In the genomic region with DNA sequence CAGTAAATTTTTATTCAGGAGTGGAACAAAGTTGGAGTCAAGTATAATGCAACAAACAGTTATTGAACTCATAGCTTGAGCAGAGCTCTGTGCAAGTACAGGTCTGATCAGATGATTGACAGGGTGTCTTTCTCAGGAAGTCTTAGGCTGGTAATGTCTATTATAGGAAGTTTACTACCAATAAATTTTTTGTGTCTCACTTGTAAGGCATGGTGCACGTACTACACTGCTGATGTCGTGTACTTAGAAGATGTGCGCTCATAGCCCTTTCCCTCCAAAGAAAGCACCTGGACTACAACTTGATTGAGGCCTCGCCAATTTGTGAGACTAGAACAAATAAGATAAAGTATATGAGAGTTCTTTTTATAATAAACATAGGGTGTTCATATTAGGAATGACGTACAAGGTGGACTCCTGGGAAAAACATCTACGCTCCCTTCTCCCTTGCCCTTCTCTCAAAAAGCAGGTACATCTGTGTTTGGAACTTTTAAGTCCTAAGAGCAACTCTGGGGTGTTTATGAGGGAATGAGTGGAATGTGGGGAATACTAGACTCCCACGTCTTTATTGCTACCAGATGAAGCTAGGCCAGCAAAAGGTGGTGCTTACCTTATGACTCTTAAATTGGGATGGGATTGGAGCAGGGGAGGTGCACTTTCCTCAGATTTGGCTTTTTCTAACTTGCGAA, we compare ENCODE assay signal across 9 cellular contexts. TPM values are rescaled to one million over a fixed set of nuclear protein-coding genes. Genes with fewer than 3 reads are reported as not detected.
A peak's percentile ranks its signal among the peaks of the same experiment; 100 is the strongest.
DNase-seq lines count a peak whose midpoint lies in the region; TF ChIP-seq lines count a peak whose summit lies in the region.
"Had no signal": no experiment of that assay in that cellular context is flagged by ENCODE, and none has a peak within 500 bp of the region (broad histone marks: within the 10 kb centered on the region; RNA-seq: fewer than 3 reads in every experiment).

No MANE protein-coding gene starts in this region.

- H3K4me3 Mint-ChIP-seq in Calu3 (ENCODE audit: low read depth, unreplicated experiment) (peak overlapping the region; percentile 98), endodermal cell (peak overlapping the region; percentile 89)

- H3K9me3 Mint-ChIP-seq in Calu3 (ENCODE audit: low read depth, unreplicated experiment) (no peaks in the 10 kb centered on the region), endodermal cell (no peaks in the 10 kb centered on the region)

- H3K27ac ChIP-seq in OCI-LY3 (ENCODE audit: low read length) = no peak overlapping the region
- H3K27ac ChIP-seq in endodermal cell (ENCODE audit: low read depth, low read length) = no peak overlapping the region
- H3K27ac ChIP-seq in neutrophil = peak overlapping the region; percentile 88
- peak overlapping the region in 1 of 2 donors; percentile 88 for H3K27ac ChIP-seq in testis

- peaks cover 12% of the 10 kb centered on the region for H3K4me1 Mint-ChIP-seq in Calu3 (ENCODE audit: low read depth, unreplicated experiment)
- peaks cover 17% of the 10 kb centered on the region for H3K4me1 Mint-ChIP-seq in endodermal cell

- peak overlapping the region; percentile 52 for H3K27ac Mint-ChIP-seq in Calu3 (ENCODE audit: unreplicated experiment)
- H3K27ac Mint-ChIP-seq in endodermal cell = peak overlapping the region; percentile 84

- H3K27me3 ChIP-seq in OCI-LY3 (ENCODE audit: low read depth, low read length) (no peaks in the 10 kb centered on the region), endodermal cell (ENCODE audit: control insufficient read depth, insufficient read depth, low read length, poor library complexity, severe bottlenecking) (no peaks in the 10 kb centered on the region), neutrophil (no peaks in the 10 kb centered on the region), testis (no peaks in the 10 kb centered on the region)

- 81 to 84% methylated on average over 3 to 8 of the region's 8 CpGs for WGBS in endodermal cell (ENCODE audit: insufficient coverage in 1 of 2, insufficient read length in 1 of 2), 2 experiments
- 68% methylated on average over 8 of the region's 8 CpGs for WGBS in testis, 2 donors

- H3K9ac ChIP-seq in OCI-LY3 (ENCODE audit: low read length) (peak overlapping the region; percentile 84), endodermal cell (ENCODE audit: extremely low read depth, low read length, poor library complexity, severe bottlenecking) (peak overlapping the region; percentile 79)

- in situ Hi-C loops in ACHN (cut with HindIII; ENCODE audit: low pct_ligation_motif_present, low pct_unique_long_range_greater_than_20kb, low sequenced_read_pairs) = no loop called here

- no peak for TF ChIP-seq CTCF in Calu3 (IDR thresholded peaks at IDR 0.05; ENCODE audit: unreplicated experiment)
- no peak for TF ChIP-seq CTCF in OCI-LY3 (IDR thresholded peaks at IDR 0.05; ENCODE audit: low read depth, low read length)
- no peak for TF ChIP-seq CTCF in endodermal cell (conservative IDR thresholded peaks at IDR 0.05)
- TF ChIP-seq CTCF in neutrophil (IDR thresholded peaks at IDR 0.05) = no peak
- no peak for TF ChIP-seq CTCF in testis (IDR thresholded peaks at IDR 0.05)

- no peak overlapping the region for H2AFZ ChIP-seq in OCI-LY3 (ENCODE audit: low read depth, low read length)

- H3K4me1 ChIP-seq in OCI-LY3 (ENCODE audit: low read length) = peaks cover 18% of the 10 kb centered on the region
- no peaks in the 10 kb centered on the region for H3K4me1 ChIP-seq in endodermal cell (ENCODE audit: control insufficient read depth, insufficient read depth, low read length)
- H3K4me1 ChIP-seq in neutrophil (ENCODE audit: control insufficient read depth in 1 of 2, insufficient read depth in 1 of 2, low read depth in 1 of 2, low read length in 1 of 2) = peaks cover 32 to 34% of the 10 kb centered on the region in 2 experiments
- H3K4me1 ChIP-seq in testis = peaks cover 14% of the 10 kb centered on the region

- peaks cover 32% of the 10 kb centered on the region for H3K36me3 ChIP-seq in OCI-LY3 (replicated peaks; ENCODE audit: low read depth, low read length)
- peaks cover 45% of the 10 kb centered on the region for H3K36me3 ChIP-seq in endodermal cell (ENCODE audit: control insufficient read depth, insufficient read depth, low read length)
- peaks cover 19% of the 10 kb centered on the region for H3K36me3 ChIP-seq in neutrophil
- no peaks in the 10 kb centered on the region for H3K36me3 ChIP-seq in testis (ENCODE audit: low read depth, missing control alignments)

- H3K36me3 Mint-ChIP-seq in Calu3 (ENCODE audit: insufficient read depth, unreplicated experiment) (peaks cover 25% of the 10 kb centered on the region), endodermal cell (ENCODE audit: low read depth) (peaks cover 41% of the 10 kb centered on the region)

- no peak for TF ChIP-seq POLR2A in testis (IDR thresholded peaks at IDR 0.05)

- DNase-seq in Calu3 (no peak), endodermal cell (no peak), ACHN (no peak), testis (no peak)
- DNase-seq in stimulated activated naive CD4-positive, alpha-beta T cell (lab: John Stamatoyannopoulos, UW) = no peak
- no peak for DNase-seq in activated CD4-positive, alpha-beta T cell treated with anti-CD3 and anti-CD28 coated beads for 4 hours
- DNase-seq: NCI-H69 had no signal

- H3K4me3 ChIP-seq in OCI-LY3 (ENCODE audit: low read length) (peak overlapping the region; percentile 84), endodermal cell (ENCODE audit: low read length) (peak overlapping the region; percentile 100), neutrophil (ENCODE audit: low read depth in 1 of 2, low read length in 1 of 2) (no peak overlapping the region), testis (peak overlapping the region in 1 of 2 donors; percentile 97)

- no peaks in the 10 kb centered on the region for H3K9me3 ChIP-seq in OCI-LY3 (ENCODE audit: insufficient read depth, low read length)
- no peaks in the 10 kb centered on the region for H3K9me3 ChIP-seq in endodermal cell (ENCODE audit: control insufficient read depth, low read length)
- H3K9me3 ChIP-seq in neutrophil = no peaks in the 10 kb centered on the region
- H3K9me3 ChIP-seq in testis = no peaks in the 10 kb centered on the region

- TSS peak; percentile 27 for BruUV-seq in Calu3 (replicated peaks; lab: Mats Ljungman, UMichigan)

- peaks cover 64% of the 10 kb centered on the region for H3K79me2 ChIP-seq in OCI-LY3 (ENCODE audit: low read length)

- CTCF ChIA-PET in Calu3 (lab: Charles Lee) = no interaction called here

- intact Hi-C loops in Calu3 (cut with micrococcal nuclease; ENCODE audit: unreplicated experiment) = no loop called here
- intact Hi-C loops in testis (cut with DNase I; ENCODE audit: low total_unique reads) = no loop called here

- H4K20me1 ChIP-seq in OCI-LY3 (ENCODE audit: insufficient read depth, low read length) = no peaks in the 10 kb centered on the region

- H3K27me3 Mint-ChIP-seq in Calu3 (ENCODE audit: unreplicated experiment) = no peaks in the 10 kb centered on the region
- no peaks in the 10 kb centered on the region for H3K27me3 Mint-ChIP-seq in endodermal cell (ENCODE audit: insufficient read depth)

- H3K4me2 ChIP-seq in OCI-LY3 (ENCODE audit: low read length) = peak overlapping the region; percentile 81

RNA-seq across cellular contexts. Expression of a gene that starts 1.5 kb away (rescaled TPM):
- 12.8 and 16.3 TPM in 2 replicates for total RNA-seq in Calu3 (2022)
- total RNA-seq in endodermal cell = 10 to 100 TPM; 32.9 to 33.5 TPM
- polyA plus RNA-seq in endodermal cell (2013, experiment 1 of 2) = 25.6 TPM
- 23.2 TPM for polyA plus RNA-seq in endodermal cell (2013, experiment 2 of 2)
- 10 to 100 TPM; 32.9 to 36.4 TPM for total RNA-seq in testis
- 50.5 TPM for polyA plus RNA-seq in testis (ENCODE audit: insufficient read depth, low read depth, low replicate concordance)

RNA-seq across cellular contexts. Expression of a gene that starts 1.6 kb away (rescaled TPM):
- total RNA-seq in Calu3 (2022) (14.7 and 15.1 TPM in 2 replicates), endodermal cell (10 to 100 TPM; 23.9 to 32.1 TPM), testis (10 to 100 TPM; 20.2 to 21.7 TPM)
- polyA plus RNA-seq in endodermal cell (2013, experiment 1 of 2) = 20.1 TPM
- 18.3 TPM for polyA plus RNA-seq in endodermal cell (2013, experiment 2 of 2)
- 4.5 TPM for polyA plus RNA-seq in testis (ENCODE audit: insufficient read depth, low read depth, low replicate concordance)

Comparison
In these comparisons a context has a peak if more than half of its experiments do, and no peak if none do; other contexts are left out.
1. H3K4me3 ChIP-seq: peak in OCI-LY3 (single experiment) and endodermal cell (single experiment); none in neutrophil (0 of 2).